Comparison of ENCODE assay signal across 26 cellular contexts in the genomic region with DNA sequence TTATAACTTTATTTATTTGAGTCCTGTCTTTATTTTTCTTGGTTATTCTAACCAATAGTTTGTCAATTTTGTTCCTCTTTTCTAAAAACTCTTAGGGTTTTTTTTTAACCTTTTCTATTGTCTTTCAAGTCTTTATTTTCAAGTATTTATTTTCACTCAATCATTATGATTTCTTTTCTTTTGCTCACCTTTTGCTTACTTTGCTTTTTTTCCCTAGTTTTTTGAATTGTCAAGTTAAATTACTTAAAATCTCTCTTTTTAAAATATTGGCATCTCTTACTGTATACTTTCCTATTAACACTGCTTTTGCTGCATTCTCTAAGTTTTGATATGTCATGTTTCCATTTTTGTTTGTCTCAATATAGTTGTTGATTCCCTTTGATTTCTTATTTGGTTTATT.
DNase-seq lines count a peak whose midpoint lies in the region; ATAC-seq, FAIRE-seq and TF ChIP-seq lines count a peak whose summit lies in the region.
"Had no signal": no experiment of that assay in that cellular context is flagged by ENCODE, and none has a peak within 500 bp of the region (broad histone marks: within the 10 kb centered on the region; RNA-seq: fewer than 3 reads in every experiment).

No MANE protein-coding gene starts in this region.

- no peak overlapping the region for H3K4me3 ChIP-seq in IMR-90 (ENCODE audit: insufficient read depth, low read depth, low read length)
- no peak overlapping the region for H3K4me3 ChIP-seq in K562
- H3K4me3 ChIP-seq in pancreas, result no peak overlapping the region
- H3K4me3 ChIP-seq in GM23248, result no peak overlapping the region
- H3K4me3 ChIP-seq: BLaER1, GM12878 had no signal

- TF ChIP-seq CTCF in IMR-90 (conservative IDR thresholded peaks at IDR 0.05; ENCODE audit: low read depth, low read length) (no peak), K562 (IDR thresholded peaks at IDR 0.05 in 2 of 3, conservative IDR thresholded peaks at IDR 0.05 in 1 of 3; ENCODE audit: insufficient read depth in 2 of 3, low read depth in 1 of 3, low read length in 3 of 3) (no peak), pancreas (IDR thresholded peaks at IDR 0.05) (no peak)

- POLR2A ChIA-PET in IMR-90 (lab: Charles Lee; ENCODE audit: unreplicated experiment), result no interaction called here
- POLR2A ChIA-PET in K562 (lab: Yijun Ruan, JAX), result no interaction called here

- H3K4me2 ChIP-seq in IMR-90 (ENCODE audit: low read depth, low read length), result no peak overlapping the region
- H3K4me2 ChIP-seq in K562 (ENCODE audit: insufficient read depth, low read length), result no peak overlapping the region
- no peak overlapping the region for H3K4me2 ChIP-seq in GM23248 (ENCODE audit: unreplicated experiment)
- H3K4me2 ChIP-seq: BLaER1 had no signal

- TF ChIP-seq POLR2A in IMR-90 (IDR thresholded peaks at IDR 0.05; ENCODE audit: low read depth, low read length) (no peak), K562 (conservative IDR thresholded peaks at IDR 0.05) (no peak)

- H3K23ac ChIP-seq in IMR-90 (ENCODE audit: low read depth, low read length), result no peak overlapping the region

- no peaks in the 10 kb centered on the region for H3K9me2 ChIP-seq in GM23248 (ENCODE audit: insufficient read depth)

- no peak overlapping the region for H2BK5ac ChIP-seq in IMR-90 (ENCODE audit: low read depth, low read length, poor library complexity, severe bottlenecking)

- no peak for TF ChIP-seq RAD21 in IMR-90 (IDR thresholded peaks at IDR 0.05; ENCODE audit: low read length)
- no peak for TF ChIP-seq RAD21 in K562 (CRISPR knock-in tag; conservative IDR thresholded peaks at IDR 0.05 in 1 of 2, IDR thresholded peaks at IDR 0.05 in 1 of 2)

- H3K9me1 ChIP-seq in IMR-90 (ENCODE audit: insufficient read depth, low read length) (no peaks in the 10 kb centered on the region), K562 (ENCODE audit: control insufficient read depth, insufficient read depth, low read length) (no peaks in the 10 kb centered on the region)

- H3K36me3 ChIP-seq in IMR-90 (ENCODE audit: control insufficient read depth, insufficient read depth, low read length), result no peaks in the 10 kb centered on the region
- no peaks in the 10 kb centered on the region for H3K36me3 ChIP-seq in K562 (ENCODE audit: control insufficient read depth, insufficient read depth, low read length)
- no peaks in the 10 kb centered on the region for H3K36me3 ChIP-seq in pancreas
- H3K36me3 ChIP-seq in GM23248 (ENCODE audit: low read depth), result no peaks in the 10 kb centered on the region
- H3K36me3 ChIP-seq: BE2C, BLaER1 had no signal

- H2BK20ac ChIP-seq in IMR-90 (ENCODE audit: low read depth, low read length), result no peak overlapping the region

- no peaks in the 10 kb centered on the region for H3K79me2 ChIP-seq in K562 (ENCODE audit: control insufficient read depth, insufficient read depth, low read length)
- H3K79me2 ChIP-seq in GM23248 (ENCODE audit: insufficient read depth), result no peaks in the 10 kb centered on the region

- H2AK9ac ChIP-seq in IMR-90 (replicated peaks; ENCODE audit: low read depth, low read length, poor library complexity), result no peak overlapping the region

- no peaks in the 10 kb centered on the region for H3K27me3 ChIP-seq in IMR-90 (ENCODE audit: control insufficient read depth, insufficient read depth, low read length)
- no peaks in the 10 kb centered on the region for H3K27me3 ChIP-seq in K562 (ENCODE audit: control insufficient read depth in 2 of 2, insufficient read depth in 2 of 2, low read length in 2 of 2)
- no peaks in the 10 kb centered on the region for H3K27me3 ChIP-seq in pancreas
- H3K27me3 ChIP-seq in GM23248 (replicated peaks; ENCODE audit: insufficient read depth), result no peaks in the 10 kb centered on the region
- H3K27me3 ChIP-seq: BE2C, BLaER1 had no signal

- H3K9ac ChIP-seq in IMR-90 (ENCODE audit: low read depth, low read length), result no peak overlapping the region
- no peak overlapping the region for H3K9ac ChIP-seq in K562 (ENCODE audit: insufficient read depth in 1 of 2, low read depth in 2 of 2, low read length in 2 of 2)
- no peak overlapping the region for H3K9ac ChIP-seq in GM23248
- H3K9ac ChIP-seq: BLaER1 had no signal

- no peak overlapping the region for H2AK5ac ChIP-seq in IMR-90 (ENCODE audit: low read depth, low read length)

- no peak overlapping the region for H3K4ac ChIP-seq in IMR-90 (ENCODE audit: low read depth, low read length)

- in situ Hi-C loops in IMR-90 (cut with MboI; ENCODE audit: low sequenced_read_pairs), result no loop called here
- in situ Hi-C loops in K562 (cut with MboI), result no loop called here
- in situ Hi-C loops in GM23248 (cut with MboI), result no loop called here

- no peak for DNase-seq in IMR-90
- DNase-seq in K562 (ENCODE audit: extremely low read depth in 1 of 4, low spot score in 3 of 4), result no peak
- DNase-seq in pancreas, result no peak
- no peak for DNase-seq in HuH-7.5 (ENCODE audit: low spot score)
- no peak for DNase-seq in OCI-M2 (lab: John Stamatoyannopoulos, UW; ENCODE audit: unreplicated experiment)
- no peak for DNase-seq in GM23248
- DNase-seq: 8988T; ACHN; BE2C; C1 segment of cervical spinal cord; CD4-positive, alpha-beta memory T cell; CD4-positive, CD25-positive, alpha-beta regulatory T cell; CD8-positive, alpha-beta memory T cell; COR-L47; DMS 273 treated with DMSO at 0.1 percent for 48 hours; DMS153; DMS53; DMS79; DND-41; EL; GDM1 had no signal

- TF ChIP-seq EP300 in K562 (IDR thresholded peaks at IDR 0.05; ENCODE audit: low read length), result no peak

- H3K56ac ChIP-seq in IMR-90 (ENCODE audit: extremely low read depth, insufficient read depth, low read length), result no peak overlapping the region

- H3K9me3 ChIP-seq in IMR-90 (ENCODE audit: control insufficient read depth, insufficient read depth, low read length) (no peaks in the 10 kb centered on the region), K562 (replicated peaks; ENCODE audit: control insufficient read depth, insufficient read depth, low read depth, low read length) (no peaks in the 10 kb centered on the region), pancreas (no peaks in the 10 kb centered on the region), GM23248 (ENCODE audit: low read depth) (no peaks in the 10 kb centered on the region)
- H3K9me3 ChIP-seq: BE2C, BLaER1 had no signal

- CTCF ChIA-PET in IMR-90 (lab: Yijun Ruan, JAX) (no interaction called here), K562 (lab: Yijun Ruan, JAX; ENCODE audit: low intra/inter-chr PET ratio) (no interaction called here)

- BruUV-seq in IMR-90 (replicated peaks; lab: Mats Ljungman, UMichigan) (no TSS peak), K562 (replicated peaks; lab: Mats Ljungman, UMichigan) (no TSS peak)

- H2BK15ac ChIP-seq in IMR-90 (ENCODE audit: low read depth, low read length), result no peak overlapping the region

- H3K4me1 ChIP-seq in IMR-90 (ENCODE audit: control insufficient read depth, insufficient read depth, low read length) (no peaks in the 10 kb centered on the region), K562 (replicated peaks in 1 of 2; ENCODE audit: control insufficient read depth in 2 of 2, insufficient read depth in 2 of 2, low read length in 2 of 2) (no peaks in the 10 kb centered on the region), pancreas (no peaks in the 10 kb centered on the region), GM23248 (ENCODE audit: insufficient read depth) (no peaks in the 10 kb centered on the region)
- H3K4me1 ChIP-seq: BE2C, BLaER1 had no signal

- H3K27ac ChIP-seq in IMR-90 (ENCODE audit: insufficient read depth, low read length), result no peak overlapping the region
- H3K27ac ChIP-seq in K562 (ENCODE audit: extremely low read depth, low read depth, low read length), result no peak overlapping the region
- no peak overlapping the region for H3K27ac ChIP-seq in pancreas
- no peak overlapping the region for H3K27ac ChIP-seq in GM23248
- H3K27ac ChIP-seq: BLaER1 had no signal

- no peak overlapping the region for H3K14ac ChIP-seq in IMR-90 (replicated peaks; ENCODE audit: low read depth, low read length)

- no peak overlapping the region for H2BK120ac ChIP-seq in IMR-90 (ENCODE audit: low read depth, low read length)

- dilution Hi-C loops in IMR-90 (cut with HindIII; ENCODE audit: low sequenced_read_pairs, unreplicated experiment), result no loop called here

- H3K79me1 ChIP-seq in IMR-90 (ENCODE audit: low read depth in 1 of 2, low read length in 2 of 2), result no peaks in the 10 kb centered on the region

- H3F3A ChIP-seq in GM23248 (ENCODE audit: insufficient read depth), result no peaks in the 10 kb centered on the region

- H3K18ac ChIP-seq in IMR-90 (ENCODE audit: low read depth, low read length), result no peak overlapping the region

- H4K20me1 ChIP-seq in IMR-90 (ENCODE audit: insufficient read depth, low read length), result no peaks in the 10 kb centered on the region
- H4K20me1 ChIP-seq in K562 (replicated peaks; ENCODE audit: control insufficient read depth, insufficient read depth, low read length), result no peaks in the 10 kb centered on the region
- no peaks in the 10 kb centered on the region for H4K20me1 ChIP-seq in GM23248 (ENCODE audit: insufficient read depth)
- H4K20me1 ChIP-seq: BLaER1 had no signal

- no peak for FAIRE-seq in K562 (lab: Jason Lieb, UNC)
- FAIRE-seq in pancreas (lab: Jason Lieb, UNC), result peak; percentile 32
- FAIRE-seq: A204.1, GM12878, GM12892, GM18507 had no signal

- intact Hi-C loops in IMR-90 (cut with micrococcal nuclease), result loop anchor here (10.0 kb wide), 1 partner anchor 368 kb away; no protein-coding TSS in a partner anchor
- intact Hi-C loops in K562 (cut with micrococcal nuclease), result no loop called here
- intact Hi-C loops in pancreas (cut with DNase I), result no loop called here

- no peak overlapping the region for H4K5ac ChIP-seq in IMR-90 (ENCODE audit: low read depth, low read length)

- H2AFZ ChIP-seq in IMR-90 (replicated peaks; ENCODE audit: low read length, poor library complexity), result no peak overlapping the region
- no peak overlapping the region for H2AFZ ChIP-seq in K562 (ENCODE audit: low read depth, low read length)
- no peak overlapping the region for H2AFZ ChIP-seq in GM23248

- ATAC-seq in IMR-90 (ENCODE audit: low read depth), result no peak
- ATAC-seq in K562, result no peak
- no peak for ATAC-seq in pancreas
- ATAC-seq: GM12878 had no signal

- H4K91ac ChIP-seq in IMR-90 (ENCODE audit: insufficient read depth, low read depth, low read length), result no peak overlapping the region

- H4K8ac ChIP-seq in IMR-90 (ENCODE audit: low read depth in 2 of 2, low read length in 2 of 2), result no peak overlapping the region

TF ChIP-seq in IMR-90, 13 proteins besides CTCF, POLR2A, EP300 and RAD21 (continues in another document):
- TF ChIP-seq CEBPB (IDR thresholded peaks at IDR 0.05; ENCODE audit: low read depth, low read length) (no peak), MAZ (IDR thresholded peaks at IDR 0.05; ENCODE audit: borderline replicate concordance, low read depth, low read length) (no peak), MAFK (IDR thresholded peaks at IDR 0.05; ENCODE audit: low read depth, low read length) (0 out of 2 replicates have a peak, but pooled peaks have one; percentile 27)

TF ChIP-seq in K562, 482 proteins besides CTCF, POLR2A, EP300 and RAD21 (continues in another document):
- TF ChIP-seq, protein P1, sequence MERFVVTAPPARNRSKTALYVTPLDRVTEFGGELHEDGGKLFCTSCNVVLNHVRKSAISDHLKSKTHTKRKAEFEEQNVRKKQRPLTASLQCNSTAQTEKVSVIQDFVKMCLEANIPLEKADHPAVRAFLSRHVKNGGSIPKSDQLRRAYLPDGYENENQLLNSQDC (CRISPR knock-in tag; IDR thresholded peaks at IDR 0.05), result no peak
- TF ChIP-seq ZNF696 (CRISPR knock-in tag; conservative IDR thresholded peaks at IDR 0.05), result no peak
- no peak for TF ChIP-seq HNRNPLL (IDR thresholded peaks at IDR 0.05; ENCODE audit: low read depth, low read length, poor library complexity, severe bottlenecking)
